Comparison of ENCODE assay signal across 8 cellular contexts in genomic region chr1:15848929-15849774, GRCh38. TPM values are rescaled to one million over a fixed set of nuclear protein-coding genes. Genes with fewer than 3 reads are reported as not detected.
A peak's percentile ranks its signal among the peaks of the same experiment; 100 is the strongest.
DNase-seq lines count a peak whose midpoint lies in the region; ATAC-seq, FAIRE-seq and TF ChIP-seq lines count a peak whose summit lies in the region.

No MANE protein-coding gene starts in this region.

- H2AK5ac ChIP-seq in H9 (ENCODE audit: insufficient read length, low read length), result no peak overlapping the region

- TF ChIP-seq RAD21 in HepG2 (CRISPR knock-in tag; IDR thresholded peaks at IDR 0.05), result no peak

- H4K8ac ChIP-seq in H9 (replicated peaks; ENCODE audit: insufficient read length, low read depth, low read length), result no peak overlapping the region

- H2BK5ac ChIP-seq in H9 (ENCODE audit: insufficient read length, low read length), result peak overlapping the region; percentile 58

- H3K79me2 ChIP-seq in H9 (ENCODE audit: insufficient read depth, low read length) (peaks cover 13% of the 10 kb centered on the region; the same call in 1 of the 2 replicates), HepG2 (ENCODE audit: insufficient read depth, low read length) (peaks cover 73% of the 10 kb centered on the region)

- no peaks in the 10 kb centered on the region for H3K27me3 ChIP-seq in AG04450 (ENCODE audit: control insufficient read depth, insufficient read depth, low read length)
- H3K27me3 ChIP-seq in H9 (ENCODE audit: insufficient read depth, low read length), result no peaks in the 10 kb centered on the region
- H3K27me3 ChIP-seq in HepG2 (ENCODE audit: control insufficient read depth in 1 of 2, insufficient read depth in 2 of 2, low read length in 2 of 2), result no peaks in the 10 kb centered on the region; a peak in 1 of 5 replicates

- ATAC-seq in HepG2, result peak; percentile 76
- ATAC-seq in GM21360 (IDR thresholded peaks at IDR 0.05; ENCODE audit: unreplicated experiment), result no peak

- H3K79me1 ChIP-seq in H9 (ENCODE audit: insufficient read depth, low read depth, low read length, poor library complexity, severe bottlenecking), result no peaks in the 10 kb centered on the region

- BruUV-seq in HepG2 (replicated peaks; lab: Mats Ljungman, UMichigan), result TSS peak; percentile 58

- no peak overlapping the region for H2AFZ ChIP-seq in H9 (ENCODE audit: low read length)
- H2AFZ ChIP-seq in HepG2 (ENCODE audit: low read length), result no peak overlapping the region

- peak overlapping the region; percentile 86; the same call in 1 of the 2 replicates for H3K14ac ChIP-seq in H9 (ENCODE audit: insufficient read depth, low read length)

- H3K9me3 ChIP-seq in AG04450 (ENCODE audit: control insufficient read depth, insufficient read depth, low read length) (no peaks in the 10 kb centered on the region), H9 (ENCODE audit: control insufficient read depth, low read depth, low read length) (no peaks in the 10 kb centered on the region), HepG2 (ENCODE audit: low read length) (no peaks in the 10 kb centered on the region)

- H3K56ac ChIP-seq in H9 (ENCODE audit: insufficient read length, low read depth, low read length), result no peak overlapping the region

- H3K18ac ChIP-seq in H9 (ENCODE audit: insufficient read length, low read depth, low read length), result peak overlapping the region; percentile 91

- peak overlapping the region; percentile 99 to 100 (median 99) for H3K27ac Mint-ChIP-seq in H9
- H3K27ac Mint-ChIP-seq in activated CD4-positive, alpha-beta T cell treated with anti-CD3 and anti-CD28 coated beads, Interleukin-2, amount 10 ng/mL, durations not matched to agents 24 days and 14 days, result peak overlapping the region; percentile 89

- no CpG with 5 or more reads among the region's 44 CpGs for WGBS in H9 (ENCODE audit: extremely low coverage, insufficient read length, low lambda C conversion rate)
- 1% methylated on average over 22 of the region's 44 CpGs for WGBS in HepG2 (ENCODE audit: low lambda C conversion rate)

- no peak for DNase-seq in AG04450 (ENCODE audit: low read depth, low spot score)
- peak; percentile 87 for DNase-seq in H9
- peak; percentile 97 for DNase-seq in NCI-H510A (lab: John Stamatoyannopoulos, UW)
- DNase-seq in activated CD4-positive, alpha-beta T cell treated with anti-CD3 and anti-CD28 coated beads, Interleukin-2, amount 10 ng/mL, durations not matched to agents 24 days and 14 days, result peak; percentile 89
- peak; percentile 66 for DNase-seq in dedifferentiated amniotic fluid mesenchymal stem cell (ENCODE audit: extremely low spot score)
- peak; percentile 88 for DNase-seq in HepG2 (ENCODE audit: low spot score)
- DNase-seq in stimulated activated CD4-positive, alpha-beta T cell treated with anti-CD3 and anti-CD28 coated beads, Interleukin-2, amount 100 ng/mL, for 4 hours (ENCODE audit: low read depth), result peak; percentile 55

- H3K9me3 Mint-ChIP-seq in H9, result no peaks in the 10 kb centered on the region; a peak in 1 of 5 replicates
- H3K9me3 Mint-ChIP-seq in activated CD4-positive, alpha-beta T cell treated with anti-CD3 and anti-CD28 coated beads, Interleukin-2, amount 10 ng/mL, durations not matched to agents 24 days and 14 days, result no peaks in the 10 kb centered on the region

- peaks cover 0 to 2% (median 0%) of the 10 kb centered on the region in 3 experiments; a peak in 1 of 7 replicates for H3K36me3 Mint-ChIP-seq in H9 (ENCODE audit: insufficient read depth in 1 of 3, low read depth in 3 of 3)
- H3K36me3 Mint-ChIP-seq in activated CD4-positive, alpha-beta T cell treated with anti-CD3 and anti-CD28 coated beads, Interleukin-2, amount 10 ng/mL, durations not matched to agents 24 days and 14 days (ENCODE audit: low read depth), result peaks cover 15% of the 10 kb centered on the region

- peaks cover 21% of the 10 kb centered on the region for H3K23me2 ChIP-seq in H9 (ENCODE audit: insufficient read length, low read depth, low read length, poor library complexity, severe bottlenecking)

- H3K4ac ChIP-seq in H9 (ENCODE audit: low read depth, low read length), result no peak overlapping the region

- H3K4me3 ChIP-seq in AG04450 (ENCODE audit: low read depth, low read length) (peak overlapping the region; percentile 87), HepG2 (replicated peaks in 1 of 3; ENCODE audit: insufficient read depth in 1 of 3, low read depth in 2 of 3, low read length in 3 of 3) (peak overlapping the region; percentile 83 to 98 (median 98))

- H3K9ac ChIP-seq in H9 (ENCODE audit: extremely low read depth, insufficient read length, low read length) (peak overlapping the region; percentile 91), HepG2 (ENCODE audit: insufficient read depth, low read depth, low read length) (peak overlapping the region; percentile 91)

- peaks cover 2% of the 10 kb centered on the region; the same call in 1 of the 2 replicates for H3K4me1 ChIP-seq in H9 (ENCODE audit: insufficient read depth, low read length)
- peaks cover 51% of the 10 kb centered on the region for H3K4me1 ChIP-seq in HepG2 (ENCODE audit: insufficient read depth, low read length)

- TF ChIP-seq CTCF in AG04450 (IDR thresholded peaks at IDR 0.05; ENCODE audit: low read depth, low read length) (no peak), H9 (conservative IDR thresholded peaks at IDR 0.05) (no peak), HepG2 (CRISPR knock-in tag; IDR thresholded peaks at IDR 0.05) (no peak)

- POLR2A ChIA-PET in AG04450 (lab: Yijun Ruan, JAX) (interaction anchor here (0.6 to 4.9 kb wide), 4 partner anchors 10 to 126 kb away, joined by 3 to 59 read pairs (median 5); no protein-coding TSS in a partner anchor), HepG2 (lab: Yijun Ruan, JAX) (interaction anchor here (0.7 to 10.4 kb wide), 11 partner anchors 11 to 57 kb away, joined by 3 to 208 read pairs (median 7); no protein-coding TSS in a partner anchor)

- H3K23ac ChIP-seq in H9 (ENCODE audit: insufficient read length, low read depth, low read length), result no peak overlapping the region

- H3K27ac ChIP-seq in AG04450 (ENCODE audit: low read depth, low read length), result peak overlapping the region; percentile 88
- H3K27ac ChIP-seq in H9 (ENCODE audit: insufficient read length, low read depth, low read length), result peak overlapping the region; percentile 58
- peak overlapping the region; percentile 99 for H3K27ac ChIP-seq in HepG2 (ENCODE audit: extremely low read length, insufficient read depth, low read length)

- in situ Hi-C loops in HepG2 (cut with HindIII; ENCODE audit: extremely low pct_ligation_motif_present, low pct_unique_long_range_greater_than_20kb), result no loop called here

- peak; percentile 26 for FAIRE-seq in HepG2 (lab: Jason Lieb, UNC)

- intact Hi-C loops in activated CD4-positive, alpha-beta T cell treated with anti-CD3 and anti-CD28 coated beads, Interleukin-2, amount 10 ng/mL, durations not matched to agents 24 days and 14 days (cut with micrococcal nuclease), result loop anchor here (5.0 kb wide), 4 partner anchors 103 to 388 kb away; partner anchors contain the start of genes CPLANE2, DDI2 and DNAJC16
- intact Hi-C loops in HepG2 (cut with micrococcal nuclease; ENCODE audit: unreplicated experiment), result loop anchor here (1.0 to 5.0 kb wide), 3 partner anchors 34 to 47 kb away; no protein-coding TSS in a partner anchor

- H2BK15ac ChIP-seq in H9 (ENCODE audit: low read depth, low read length), result no peak overlapping the region

- no peak overlapping the region for H2BK20ac ChIP-seq in H9 (ENCODE audit: low read depth, low read length, poor library complexity, severe bottlenecking)

- no peak overlapping the region for H3T11ph ChIP-seq in H9 (ENCODE audit: low read length)

- H3K4me1 Mint-ChIP-seq in H9, result peaks cover 32 to 35% of the 10 kb centered on the region in 2 experiments
- peaks cover 42% of the 10 kb centered on the region for H3K4me1 Mint-ChIP-seq in activated CD4-positive, alpha-beta T cell treated with anti-CD3 and anti-CD28 coated beads, Interleukin-2, amount 10 ng/mL, durations not matched to agents 24 days and 14 days

- CTCF ChIA-PET in AG04450 (lab: Charles Lee) (interaction anchor here (0.6 to 2.3 kb wide), 5 partner anchors 15 to 159 kb away, joined by 3 to 10 read pairs (median 4); no protein-coding TSS in a partner anchor), HepG2 (lab: Yijun Ruan, JAX; ENCODE audit: low intra/inter-chr PET ratio, low total read pairs) (no interaction called here)

- H3K4me2 ChIP-seq in H9 (ENCODE audit: insufficient read depth, insufficient read length, low read length) (peak overlapping the region; percentile 78), HepG2 (ENCODE audit: low read depth, low read length) (peak overlapping the region; percentile 95)

- no peaks in the 10 kb centered on the region for H4K20me1 ChIP-seq in H9 (ENCODE audit: control insufficient read depth, insufficient read depth, insufficient read length)
- no peaks in the 10 kb centered on the region for H4K20me1 ChIP-seq in HepG2 (ENCODE audit: insufficient read depth, low read length)

- no peak overlapping the region for H2BK120ac ChIP-seq in H9 (ENCODE audit: low read depth, low read length, poor library complexity, severe bottlenecking)

- no peak overlapping the region for H2BK12ac ChIP-seq in H9 (ENCODE audit: insufficient read length, low read depth, low read length)

- TF ChIP-seq POLR2A in HepG2 (IDR thresholded peaks at IDR 0.05; ENCODE audit: insufficient read depth in 1 of 2, low read depth in 2 of 2, low read length in 2 of 2), result peak; percentile 55 to 85; a peak in 3 of 4 replicates

- peak overlapping the region; percentile 86 to 99 for H3K4me3 Mint-ChIP-seq in H9
- H3K4me3 Mint-ChIP-seq in activated CD4-positive, alpha-beta T cell treated with anti-CD3 and anti-CD28 coated beads, Interleukin-2, amount 10 ng/mL, durations not matched to agents 24 days and 14 days, result peak overlapping the region; percentile 95

- peak overlapping the region; percentile 92 for H4K5ac ChIP-seq in H9 (ENCODE audit: insufficient read length, low read depth, low read length)

- H3K36me3 ChIP-seq in HepG2 (replicated peaks in 1 of 2; ENCODE audit: control insufficient read depth in 1 of 2, insufficient read depth in 2 of 2, low read length in 2 of 2), result no peaks in the 10 kb centered on the region

- TF ChIP-seq EP300 in HepG2 (IDR thresholded peaks at IDR 0.05; ENCODE audit: low read depth in 2 of 2, low read length in 2 of 2) (peak in 1 of 2 experiments; percentile 49; a peak in 2 of 4 replicates), HepG2 (CRISPR knock-in tag; IDR thresholded peaks at IDR 0.05; ENCODE audit: borderline replicate concordance) (no peak)

- H3K27me3 Mint-ChIP-seq in H9 (ENCODE audit: low read depth), result no peaks in the 10 kb centered on the region; the same call in 1 of the 2 replicates
- no peaks in the 10 kb centered on the region for H3K27me3 Mint-ChIP-seq in activated CD4-positive, alpha-beta T cell treated with anti-CD3 and anti-CD28 coated beads, Interleukin-2, amount 10 ng/mL, durations not matched to agents 24 days and 14 days

- H4K91ac ChIP-seq in H9 (ENCODE audit: insufficient read length, low read depth, low read length), result peak overlapping the region; percentile 8

RNA-seq across cellular contexts. Expression of gene SPEN, which starts 1.6 kb away (rescaled TPM):
- polyA plus RNA-seq in AG04450 (2011; rRNA removed) (5.2 and 5.4 TPM in 2 replicates), HepG2 (2011; rRNA removed) (4.8 and 5.0 TPM in 2 replicates)
- 17.3 and 20.5 TPM in 2 replicates for polyA minus RNA-seq in AG04450 (2011; rRNA and poly(A)+ RNA removed)
- total RNA-seq in H9 (2021) (54.3 and 59.6 TPM in 2 replicates), HepG2 (2016; rRNA removed; fragmentation: Illumina TruSeq; extraction: Trizol) (14.0 and 25.1 TPM in 2 replicates)
- 89.1 and 94.1 TPM in 2 replicates for total RNA-seq in activated CD4-positive, alpha-beta T cell treated with anti-CD3 and anti-CD28 coated beads, Interleukin-2, amount 10 ng/mL, durations not matched to agents 24 days and 14 days
- 7.7 and 8.8 TPM in 2 replicates for total RNA-seq in HepG2 (2016; cell fraction: cytosol; rRNA removed; fragmentation: Illumina TruSeq; extraction: Trizol; ENCODE audit: low read depth)
- total RNA-seq in HepG2 (2016; cell fraction: insoluble cytoplasmic fraction; rRNA removed; fragmentation: Illumina TruSeq; extraction: Trizol), result 10.1 and 21.7 TPM in 2 replicates
- 9.3 and 12.9 TPM in 2 replicates for total RNA-seq in HepG2 (2016; cell fraction: membrane; rRNA removed; fragmentation: Illumina TruSeq; extraction: Trizol)
- total RNA-seq in HepG2 (2016; cell fraction: nucleus; rRNA removed; fragmentation: Illumina TruSeq; extraction: Trizol), result 49.3 and 56.0 TPM in 2 replicates
- 2.8 and 3.3 TPM in 2 replicates for polyA plus RNA-seq in HepG2 (2011; cell fraction: cytosol; rRNA removed)
- polyA plus RNA-seq in HepG2 (2011; cell fraction: nucleus; rRNA removed), result 18.8 and 20.8 TPM in 2 replicates
- polyA plus RNA-seq in HepG2 (2012), result 21.6 and 23.5 TPM in 2 replicates
- polyA plus RNA-seq in HepG2 (2016; cell fraction: cytosol; fragmentation: Illumina TruSeq; extraction: Trizol; ENCODE audit: low read depth), result 0.96 and 1.2 TPM in 2 replicates
- 8.1 and 13.9 TPM in 2 replicates for polyA plus RNA-seq in HepG2 (2016; cell fraction: insoluble cytoplasmic fraction; fragmentation: Illumina TruSeq; extraction: Trizol; ENCODE audit: low read depth)
- polyA plus RNA-seq in HepG2 (2016; cell fraction: membrane; fragmentation: Illumina TruSeq; extraction: Trizol; ENCODE audit: low read depth), result 2.4 and 4.4 TPM in 2 replicates
- 82.7 and 94.7 TPM in 2 replicates for polyA plus RNA-seq in HepG2 (2016; cell fraction: nucleus; fragmentation: Illumina TruSeq; extraction: Trizol; ENCODE audit: insufficient read depth, low read depth)
- 26.2 and 39.1 TPM in 2 replicates for polyA minus RNA-seq in HepG2 (2011; rRNA and poly(A)+ RNA removed; ENCODE audit: low replicate concordance)
- polyA minus RNA-seq in HepG2 (2011; cell fraction: cytosol; rRNA and poly(A)+ RNA removed), result 16.2 and 25.1 TPM in 2 replicates
- 33.1 and 35.3 TPM in 2 replicates for polyA minus RNA-seq in HepG2 (2011; cell fraction: nucleus; rRNA and poly(A)+ RNA removed)

RNA-seq across cellular contexts. Expression of gene UQCRHL, which starts 41.7 kb away (rescaled TPM):
- 2.7 and 3.0 TPM in 2 replicates for polyA plus RNA-seq in AG04450 (2011; rRNA removed)
- polyA minus RNA-seq in AG04450 (2011; rRNA and poly(A)+ RNA removed), result 1.3 and 1.8 TPM in 2 replicates
- 2.0 and 2.6 TPM in 2 replicates for total RNA-seq in H9 (2021)
- 1.5 TPM in 2 replicates for total RNA-seq in activated CD4-positive, alpha-beta T cell treated with anti-CD3 and anti-CD28 coated beads, Interleukin-2, amount 10 ng/mL, durations not matched to agents 24 days and 14 days
- 2.3 and 4.0 TPM in 2 replicates for total RNA-seq in HepG2 (2016; rRNA removed; fragmentation: Illumina TruSeq; extraction: Trizol)
- total RNA-seq in HepG2 (2016; cell fraction: cytosol; rRNA removed; fragmentation: Illumina TruSeq; extraction: Trizol; ENCODE audit: low read depth), result 1.3 and 1.6 TPM in 2 replicates
- total RNA-seq in HepG2 (2016; cell fraction: insoluble cytoplasmic fraction; rRNA removed; fragmentation: Illumina TruSeq; extraction: Trizol), result 2.3 and 4.1 TPM in 2 replicates
- total RNA-seq in HepG2 (2016; cell fraction: membrane; rRNA removed; fragmentation: Illumina TruSeq; extraction: Trizol), result 3.6 and 3.8 TPM in 2 replicates
- 0.72 and 0.87 TPM in 2 replicates for total RNA-seq in HepG2 (2016; cell fraction: nucleus; rRNA removed; fragmentation: Illumina TruSeq; extraction: Trizol)
- polyA plus RNA-seq in HepG2 (2011; rRNA removed), result 1.4 and 1.8 TPM in 2 replicates
- polyA plus RNA-seq in HepG2 (2011; cell fraction: cytosol; rRNA removed), result 1.3 and 2.6 TPM in 2 replicates
- 0.59 and 1.3 TPM in 2 replicates for polyA plus RNA-seq in HepG2 (2011; cell fraction: nucleus; rRNA removed)
- 4.4 and 15.0 TPM in 2 replicates for polyA plus RNA-seq in HepG2 (2012)
- polyA plus RNA-seq in HepG2 (2016; cell fraction: cytosol; fragmentation: Illumina TruSeq; extraction: Trizol; ENCODE audit: low read depth), result 3.5 and 3.9 TPM in 2 replicates
- polyA plus RNA-seq in HepG2 (2016; cell fraction: insoluble cytoplasmic fraction; fragmentation: Illumina TruSeq; extraction: Trizol; ENCODE audit: low read depth), result 6.0 and 6.8 TPM in 2 replicates
- polyA plus RNA-seq in HepG2 (2016; cell fraction: membrane; fragmentation: Illumina TruSeq; extraction: Trizol; ENCODE audit: low read depth), result 4.5 and 5.2 TPM in 2 replicates
- polyA plus RNA-seq in HepG2 (2016; cell fraction: nucleus; fragmentation: Illumina TruSeq; extraction: Trizol; ENCODE audit: insufficient read depth, low read depth), result 1.8 and 2.2 TPM in 2 replicates
- 1.2 TPM in 1 of 2 replicates, not detected in the other for polyA minus RNA-seq in HepG2 (2011; rRNA and poly(A)+ RNA removed; ENCODE audit: low replicate concordance)
- polyA minus RNA-seq in HepG2 (2011; cell fraction: cytosol; rRNA and poly(A)+ RNA removed), result 2.5 and 2.8 TPM in 2 replicates
- polyA minus RNA-seq in HepG2 (2011; cell fraction: nucleus; rRNA and poly(A)+ RNA removed), result 0.64 and 0.87 TPM in 2 replicates
